29 cellular contexts compared by ENCODE assay signal in genomic region chr10:5303504-5303903, GRCh38.
DNase-seq lines count a peak whose midpoint lies in the region; ATAC-seq, FAIRE-seq and TF ChIP-seq lines count a peak whose summit lies in the region.
"Had no signal": no experiment of that assay in that cellular context is flagged by ENCODE, and none has a peak within 500 bp of the region (broad histone marks: within the 10 kb centered on the region; RNA-seq: fewer than 3 reads in every experiment).

No MANE protein-coding gene starts in this region.

- H3K27me3 ChIP-seq in HepG2 (ENCODE audit: control insufficient read depth in 1 of 2, insufficient read depth in 2 of 2, low read length in 2 of 2) (peaks cover 0 to 10% of the 10 kb centered on the region in 2 experiments; a peak in 2 of 5 replicates), right lobe of liver (no peaks in the 10 kb centered on the region)
- H3K27me3 ChIP-seq: BE2C; BLaER1; BLaER1 treated with 17β-estradiol and CSF1 and Interleukin-3, amounts not matched to agents 10 nM and 100 nM had no signal

- BruUV-seq in HepG2 (replicated peaks; lab: Mats Ljungman, UMichigan) = no TSS peak

- 36% methylated on average over 2 of the region's 2 CpGs for WGBS in HepG2 (ENCODE audit: low lambda C conversion rate)
- no CpG with 5 or more reads among the region's 2 CpGs for WGBS in right lobe of liver (ENCODE audit: insufficient coverage, low coverage, low lambda C conversion rate, missing lambda C conversion rate)

- H3K4me1 ChIP-seq in HepG2 (ENCODE audit: insufficient read depth, low read length) (no peaks in the 10 kb centered on the region), right lobe of liver (no peaks in the 10 kb centered on the region)
- H3K4me1 ChIP-seq: A549, BE2C, BLaER1, Caco-2 had no signal

- no peak overlapping the region for H3K27ac ChIP-seq in HepG2 (ENCODE audit: extremely low read length, insufficient read depth, low read length)
- H3K27ac ChIP-seq in right lobe of liver = no peak overlapping the region
- H3K27ac ChIP-seq: 22Rv1; A549; BLaER1; BLaER1 treated with 17β-estradiol and CSF1 and Interleukin-3, amounts not matched to agents 10 nM and 100 nM; C4-2B had no signal

- no peak overlapping the region for H3K9ac ChIP-seq in HepG2 (ENCODE audit: insufficient read depth, low read depth, low read length)
- H3K9ac ChIP-seq: BLaER1; BLaER1 treated with 17β-estradiol and CSF1 and Interleukin-3, amounts not matched to agents 10 nM and 100 nM had no signal

- in situ Hi-C loops in HepG2 (cut with HindIII; ENCODE audit: extremely low pct_ligation_motif_present, low pct_unique_long_range_greater_than_20kb) = no loop called here

- H3K4me3 ChIP-seq in HepG2 (replicated peaks in 1 of 3; ENCODE audit: insufficient read depth in 1 of 3, low read depth in 2 of 3, low read length in 3 of 3) (no peak overlapping the region), right lobe of liver (no peak overlapping the region)
- H3K4me3 ChIP-seq: A549; BLaER1; BLaER1 treated with 17β-estradiol and CSF1 and Interleukin-3, amounts not matched to agents 10 nM and 100 nM had no signal

- DNase-seq in HepG2 (ENCODE audit: low spot score) (no peak), right lobe of liver (no peak)
- DNase-seq: 8988T; ACHN; AML-193; BE2C; C1 segment of cervical spinal cord; Caco-2; Calu3; CD4-positive, alpha-beta memory T cell; CD4-positive, alpha-beta T cell; CD4-positive, CD25-positive, alpha-beta regulatory T cell; CD8-positive, alpha-beta memory T cell; CD8-positive, alpha-beta T cell; COR-L47; DMS 273 treated with DMSO at 0.1 percent for 48 hours; DMS153; DMS53; DMS79; DMS79 treated with DMSO at 0.1 percent for 48 hours; DND-41; EL had no signal

- TF ChIP-seq POLR2A in HepG2 (IDR thresholded peaks at IDR 0.05; ENCODE audit: insufficient read depth in 1 of 2, low read depth in 2 of 2, low read length in 2 of 2) = no peak
- TF ChIP-seq POLR2A in right lobe of liver (IDR thresholded peaks at IDR 0.05) = no peak

- FAIRE-seq in HepG2 (lab: Jason Lieb, UNC) = no peak
- FAIRE-seq: A204.1, D721Med had no signal

- no peak for TF ChIP-seq RAD21 in HepG2 (CRISPR knock-in tag; IDR thresholded peaks at IDR 0.05)

- intact Hi-C loops in HepG2 (cut with micrococcal nuclease; ENCODE audit: unreplicated experiment) = no loop called here
- intact Hi-C loops in right lobe of liver (cut with DNase I) = no loop called here

- H3K4me2 ChIP-seq in HepG2 (ENCODE audit: low read depth, low read length) = no peak overlapping the region
- H3K4me2 ChIP-seq: A549; BLaER1; BLaER1 treated with 17β-estradiol and CSF1 and Interleukin-3, amounts not matched to agents 10 nM and 100 nM had no signal

- TF ChIP-seq CTCF in HepG2 (CRISPR knock-in tag; IDR thresholded peaks at IDR 0.05) = no peak
- TF ChIP-seq CTCF in right lobe of liver (IDR thresholded peaks at IDR 0.05) = no peak

- TF ChIP-seq EP300 in HepG2 (IDR thresholded peaks at IDR 0.05; ENCODE audit: low read depth in 2 of 2, low read length in 2 of 2) = no peak
- no peak for TF ChIP-seq EP300 in HepG2 (CRISPR knock-in tag; IDR thresholded peaks at IDR 0.05; ENCODE audit: borderline replicate concordance)

- H3K36me3 ChIP-seq in HepG2 (replicated peaks in 1 of 2; ENCODE audit: control insufficient read depth in 1 of 2, insufficient read depth in 2 of 2, low read length in 2 of 2) (no peaks in the 10 kb centered on the region), right lobe of liver (no peaks in the 10 kb centered on the region)
- H3K36me3 ChIP-seq: BE2C, BLaER1 had no signal

- ATAC-seq in HepG2 (no peak), right lobe of liver (no peak)
- ATAC-seq: A549; CD8-positive, alpha-beta T cell had no signal

- POLR2A ChIA-PET in HepG2 (lab: Yijun Ruan, JAX) = no interaction called here

- H3K9me3 ChIP-seq in HepG2 (ENCODE audit: low read length) (peaks cover 16% of the 10 kb centered on the region; the same call in 1 of the 2 replicates), right lobe of liver (no peaks in the 10 kb centered on the region)
- H3K9me3 ChIP-seq: BE2C had no signal

- no peaks in the 10 kb centered on the region for H3K79me2 ChIP-seq in HepG2 (ENCODE audit: insufficient read depth, low read length)

- CTCF ChIA-PET in HepG2 (lab: Yijun Ruan, JAX; ENCODE audit: low intra/inter-chr PET ratio, low total read pairs) = no interaction called here

- no peaks in the 10 kb centered on the region for H4K20me1 ChIP-seq in HepG2 (ENCODE audit: insufficient read depth, low read length)
- H4K20me1 ChIP-seq: BLaER1; BLaER1 treated with 17β-estradiol and CSF1 and Interleukin-3, amounts not matched to agents 10 nM and 100 nM had no signal

- H2AFZ ChIP-seq in HepG2 (ENCODE audit: low read length) = no peak overlapping the region

TF ChIP-seq in HepG2, 621 proteins besides CTCF, POLR2A, EP300 and RAD21:
- TF ChIP-seq ZNF264 (CRISPR knock-in tag; IDR thresholded peaks at IDR 0.05) (peak; percentile 99), ERF (CRISPR knock-in tag; IDR thresholded peaks at IDR 0.05) (no peak)
